Comparison of ENCODE assay signal across 17 cellular contexts in the genomic region with DNA sequence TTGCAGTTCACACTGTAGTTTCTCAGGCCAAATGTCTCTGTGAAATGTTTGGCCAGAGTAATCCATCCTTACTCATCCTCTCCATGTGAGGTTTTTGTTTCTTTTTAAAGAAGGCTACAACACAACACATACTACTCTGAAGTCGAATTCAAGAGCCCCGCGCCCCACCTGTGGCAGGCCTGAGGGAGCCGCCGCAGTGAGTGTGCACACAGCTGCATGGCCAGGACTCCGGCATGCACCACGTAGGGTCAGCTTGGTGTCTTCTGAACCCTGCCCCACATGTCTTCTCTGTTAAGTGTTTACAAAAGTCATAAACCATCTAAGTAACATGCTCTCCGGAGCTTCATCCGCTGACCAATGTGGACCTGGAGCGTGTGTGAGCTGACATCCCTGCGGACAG. TPM values are rescaled to one million over a fixed set of nuclear protein-coding genes. Genes with fewer than 3 reads are reported as not detected.
DNase-seq lines count a peak whose midpoint lies in the region; ATAC-seq and TF ChIP-seq lines count a peak whose summit lies in the region.
"Had no signal": no experiment of that assay in that cellular context is flagged by ENCODE, and none has a peak within 500 bp of the region (broad histone marks: within the 10 kb centered on the region; RNA-seq: fewer than 3 reads in every experiment).

No MANE protein-coding gene starts in this region.

- H3K4me3 ChIP-seq in right atrium auricular region (no peak overlapping the region), heart right ventricle (no peak overlapping the region), coronary artery (no peak overlapping the region), psoas muscle (no peak overlapping the region), testis (no peak overlapping the region)
- H3K4me3 ChIP-seq: BLaER1 treated with 17β-estradiol and CSF1 and Interleukin-3, amounts not matched to agents 10 nM and 100 nM; GM12878 had no signal

- 91 to 97% methylated on average over 11 of the region's 11 CpGs for WGBS in heart right ventricle, 2 donors
- WGBS in psoas muscle, 3 donors, result 91 to 96% (median 92%) methylated on average over 11 of the region's 11 CpGs
- WGBS in testis, 2 donors, result 89 to 91% methylated on average over 11 of the region's 11 CpGs

- H3K36me3 ChIP-seq in right atrium auricular region, result peaks cover 66% of the 10 kb centered on the region
- peaks cover 0 to 73% (median 36%) of the 10 kb centered on the region in 9 donors for H3K36me3 ChIP-seq in heart right ventricle
- peaks cover 0 to 23% of the 10 kb centered on the region in 2 donors for H3K36me3 ChIP-seq in psoas muscle (ENCODE audit: insufficient read depth in 1 of 2, low read depth in 1 of 2)
- no peaks in the 10 kb centered on the region for H3K36me3 ChIP-seq in testis (ENCODE audit: low read depth, missing control alignments)

- intact Hi-C loops in heart right ventricle (cut with DNase I), result loop anchor here in 2 of 10 donors (10.0 kb wide), 2 partner anchors 106 to 126 kb away; no protein-coding TSS in a partner anchor
- intact Hi-C loops in psoas muscle (cut with DNase I), result no loop called here
- intact Hi-C loops in testis (cut with DNase I; ENCODE audit: low total_unique reads), result loop anchor here (5.0 kb wide), 1 partner anchor 67 kb away; no protein-coding TSS in a partner anchor

- TF ChIP-seq CTCF in right atrium auricular region (IDR thresholded peaks at IDR 0.05) (no peak), heart right ventricle (IDR thresholded peaks at IDR 0.05) (no peak), coronary artery (IDR thresholded peaks at IDR 0.05) (no peak), psoas muscle (IDR thresholded peaks at IDR 0.05) (no peak), RWPE1 (conservative IDR thresholded peaks at IDR 0.05; ENCODE audit: low read depth) (no peak), testis (IDR thresholded peaks at IDR 0.05) (no peak)

- H3K4me1 ChIP-seq in right atrium auricular region (peaks cover 0 to 46% of the 10 kb centered on the region in 2 donors), heart right ventricle (peaks cover 14 to 73% (median 37%) of the 10 kb centered on the region in 9 donors), psoas muscle (peaks cover 71% of the 10 kb centered on the region), testis (peaks cover 17% of the 10 kb centered on the region)

- no peaks in the 10 kb centered on the region for H3K9me3 ChIP-seq in right atrium auricular region
- no peaks in the 10 kb centered on the region for H3K9me3 ChIP-seq in heart right ventricle
- H3K9me3 ChIP-seq in psoas muscle, result no peaks in the 10 kb centered on the region
- no peaks in the 10 kb centered on the region for H3K9me3 ChIP-seq in testis
- H3K9me3 ChIP-seq: BLaER1 treated with 17β-estradiol and CSF1 and Interleukin-3, amounts not matched to agents 10 nM and 100 nM had no signal

- CTCF ChIA-PET in RWPE1 (lab: Yijun Ruan, JAX), result interaction anchor here (0.6 kb wide), 1 partner anchor 128 kb away, joined by 3 read pairs; no protein-coding TSS in a partner anchor

- H3K27me3 ChIP-seq in right atrium auricular region, result no peaks in the 10 kb centered on the region
- H3K27me3 ChIP-seq in heart right ventricle, result no peaks in the 10 kb centered on the region
- no peaks in the 10 kb centered on the region for H3K27me3 ChIP-seq in psoas muscle (ENCODE audit: insufficient read depth in 3 of 3, low read length in 2 of 3)
- no peaks in the 10 kb centered on the region for H3K27me3 ChIP-seq in testis
- H3K27me3 ChIP-seq: BLaER1 treated with 17β-estradiol and CSF1 and Interleukin-3, amounts not matched to agents 10 nM and 100 nM had no signal

- POLR2A ChIA-PET in RWPE1 (lab: Yijun Ruan, JAX; ENCODE audit: low non-redundant PET), result no interaction called here

- no peak for DNase-seq in right atrium auricular region (ENCODE audit: low spot score)
- DNase-seq in heart right ventricle, result no peak
- DNase-seq in coronary artery (ENCODE audit: low spot score), result no peak
- DNase-seq in psoas muscle, result no peak
- DNase-seq in RWPE1 (ENCODE audit: low spot score), result no peak
- no peak for DNase-seq in testis
- DNase-seq: ACHN; CD4-positive, CD25-positive, alpha-beta regulatory T cell; DMS53; GOT3; H9 had no signal

- ATAC-seq in heart right ventricle, result no peak
- ATAC-seq in psoas muscle, result no peak
- ATAC-seq in HG03045 (IDR thresholded peaks at IDR 0.05; ENCODE audit: unreplicated experiment), result no peak
- ATAC-seq in HG02798 (IDR thresholded peaks at IDR 0.05; ENCODE audit: poor library complexity, unreplicated experiment), result no peak
- ATAC-seq: GM12878 had no signal

- H3K27ac ChIP-seq in right atrium auricular region (peak overlapping the region; percentile 80 to 91), heart right ventricle (no peak overlapping the region), coronary artery (peak overlapping the region; percentile 76 to 92), psoas muscle (peak overlapping the region; percentile 91), RWPE1 (no peak overlapping the region), testis (no peak overlapping the region)
- H3K27ac ChIP-seq: BLaER1 treated with 17β-estradiol and CSF1 and Interleukin-3, amounts not matched to agents 10 nM and 100 nM; HL-60 had no signal

- TF ChIP-seq POLR2A in testis (IDR thresholded peaks at IDR 0.05), result no peak

RNA-seq across cellular contexts. Expression of gene PGPEP1L, which starts 58.7 kb away (rescaled TPM):
- total RNA-seq in right atrium auricular region, result 1 to 10 TPM in 1 of 2 donors, under 1 TPM in 1; 0.74 to 1.3 TPM
- total RNA-seq in heart right ventricle, result 1 to 10 TPM in 7 of 10 donors, under 1 TPM in 3; 0.52 to 5.6 (median 1.3) TPM
- 1 to 10 TPM in 1 of 2 donors, under 1 TPM in 1; 0.22 to 4.2 TPM for polyA plus RNA-seq in heart right ventricle
- 1 to 10 TPM; 4.6 to 8.5 (median 6.7) TPM for total RNA-seq in psoas muscle
- 10 to 100 TPM in 2 of 3 donors, 1 to 10 TPM in 1; 3.8 to 16.9 (median 12.4) TPM for polyA plus RNA-seq in psoas muscle
- 1 to 10 TPM; 3.6 to 4.3 TPM for total RNA-seq in testis
- polyA plus RNA-seq in testis (ENCODE audit: insufficient read depth, low read depth, low replicate concordance), result 3.0 TPM
- total RNA-seq: A172; CD4-positive, CD25-positive, alpha-beta regulatory T cell; GM12878; H9 had no signal
- polyA plus RNA-seq: CD4-positive, CD25-positive, alpha-beta regulatory T cell; GM12878 had no signal

Comparison
In these comparisons a context has a peak if more than half of its experiments do, and no peak if none do; other contexts are left out.
1. H3K27ac ChIP-seq: peak in right atrium auricular region (2 of 2), coronary artery (2 of 2) and psoas muscle (single experiment); none in heart right ventricle (0 of 10), RWPE1 (single experiment) and testis (0 of 2).